ENCODE assay signal across 8 cellular contexts in the genomic region with DNA sequence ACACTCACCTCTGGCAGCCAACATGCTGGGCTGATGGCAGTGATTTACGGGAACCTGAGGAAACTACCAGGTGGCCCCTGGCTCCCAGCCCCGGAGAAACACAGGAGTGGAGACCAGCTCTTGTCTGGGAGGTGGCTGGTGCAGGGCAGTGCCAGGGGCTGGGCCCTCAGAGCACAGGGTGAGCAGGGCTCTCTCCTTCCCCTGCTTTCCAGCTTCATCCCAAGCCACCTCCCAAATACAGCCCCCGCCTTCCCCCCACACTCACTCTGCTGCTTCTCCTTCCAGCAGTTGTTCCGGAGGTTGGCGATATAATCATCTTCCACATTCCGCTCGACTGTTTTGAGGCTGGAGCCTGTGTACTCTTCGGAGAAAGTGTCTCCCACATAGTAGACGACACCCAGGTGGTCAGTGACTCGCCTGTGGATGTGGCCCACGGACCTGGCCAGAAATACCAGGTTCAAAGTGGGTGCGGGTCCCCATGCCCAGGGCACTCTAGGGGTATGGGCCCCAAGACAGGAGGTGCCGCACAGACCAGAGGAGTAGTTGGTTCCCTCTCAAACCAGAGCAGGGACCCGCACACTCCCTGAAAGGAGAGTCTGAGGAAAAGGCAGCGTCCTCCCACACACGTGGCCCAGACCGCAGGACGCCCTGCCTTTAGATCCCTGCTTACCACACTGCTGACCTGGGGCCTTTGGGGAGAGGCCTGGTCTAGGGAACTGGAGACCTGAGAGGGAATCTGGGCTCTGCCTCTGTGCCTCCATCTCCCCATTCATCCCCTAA. TPM values are rescaled to one million over a fixed set of nuclear protein-coding genes. Genes with fewer than 3 reads are reported as not detected.
DNase-seq lines count a peak whose midpoint lies in the region; ATAC-seq and TF ChIP-seq lines count a peak whose summit lies in the region.

No MANE protein-coding gene starts in this region.

- DNase-seq in HL-60 (ENCODE audit: low read depth in 1 of 2, low spot score in 1 of 2) (peak in 1 of 2 experiments; percentile 60), hepatocyte (ENCODE audit: low spot score) (peak; percentile 4), hippocampal formation (lab: John Stamatoyannopoulos, UW) (no peak), inferior parietal cortex (ENCODE audit: extremely low spot score) (no peak)
- peak in 1 of 2 donors; percentile 61 for DNase-seq in stimulated activated effector memory CD8-positive, alpha-beta T cell treated with anti-CD3 and anti-CD28 coated beads, Interleukin-12 subunit alpha, Interleukin-12 subunit beta, amount 100 ng/mL, for 72 hours (ENCODE audit: low spot score in 2 of 2)

- 94% methylated on average over 18 of the region's 18 CpGs for WGBS in hepatocyte (ENCODE audit: low lambda C conversion rate, missing lambda C conversion rate)

- TF ChIP-seq CTCF in HL-60 (IDR thresholded peaks at IDR 0.05; ENCODE audit: insufficient read depth, low read length) (no peak), hepatocyte (IDR thresholded peaks at IDR 0.05; ENCODE audit: poor library complexity) (no peak)

- H3K27ac Mint-ChIP-seq in activated naive CD8-positive, alpha-beta T cell = peak overlapping the region; percentile 77
- H3K27ac Mint-ChIP-seq in stimulated activated effector memory CD8-positive, alpha-beta T cell treated with anti-CD3 and anti-CD28 coated beads, Interleukin-12 subunit alpha, Interleukin-12 subunit beta, amount 100 ng/mL, for 72 hours = peak overlapping the region; percentile 98

- H4K20me1 ChIP-seq in hepatocyte (ENCODE audit: insufficient read depth, poor library complexity, severe bottlenecking) = no peaks in the 10 kb centered on the region

- H3K9me3 Mint-ChIP-seq in activated naive CD8-positive, alpha-beta T cell (ENCODE audit: low read depth) = no peaks in the 10 kb centered on the region
- H3K9me3 Mint-ChIP-seq in stimulated activated effector memory CD8-positive, alpha-beta T cell treated with anti-CD3 and anti-CD28 coated beads, Interleukin-12 subunit alpha, Interleukin-12 subunit beta, amount 100 ng/mL, for 72 hours = no peaks in the 10 kb centered on the region

- no peaks in the 10 kb centered on the region for H3K36me3 ChIP-seq in hepatocyte (replicated peaks; ENCODE audit: insufficient read depth, low read depth)

- no peaks in the 10 kb centered on the region for H3K9me2 ChIP-seq in hepatocyte (replicated peaks; ENCODE audit: insufficient read depth)

- no peak for ATAC-seq in stimulated activated effector memory CD8-positive, alpha-beta T cell treated with anti-CD3 and anti-CD28 coated beads, Interleukin-12 subunit alpha, Interleukin-12 subunit beta, amount 100 ng/mL, for 72 hours
- ATAC-seq in GM18858 (IDR thresholded peaks at IDR 0.05; ENCODE audit: unreplicated experiment) (no peak), GM21515 (IDR thresholded peaks at IDR 0.05; ENCODE audit: unreplicated experiment) (no peak)

- peaks cover 7% of the 10 kb centered on the region for H3K36me3 Mint-ChIP-seq in activated naive CD8-positive, alpha-beta T cell
- H3K36me3 Mint-ChIP-seq in stimulated activated effector memory CD8-positive, alpha-beta T cell treated with anti-CD3 and anti-CD28 coated beads, Interleukin-12 subunit alpha, Interleukin-12 subunit beta, amount 100 ng/mL, for 72 hours = peaks cover 96% of the 10 kb centered on the region

- peaks cover 57% of the 10 kb centered on the region for H3K4me1 Mint-ChIP-seq in activated naive CD8-positive, alpha-beta T cell (ENCODE audit: low read depth)
- H3K4me1 Mint-ChIP-seq in stimulated activated effector memory CD8-positive, alpha-beta T cell treated with anti-CD3 and anti-CD28 coated beads, Interleukin-12 subunit alpha, Interleukin-12 subunit beta, amount 100 ng/mL, for 72 hours = peaks cover 77% of the 10 kb centered on the region

- H3K4me3 Mint-ChIP-seq in activated naive CD8-positive, alpha-beta T cell = no peak overlapping the region
- H3K4me3 Mint-ChIP-seq in stimulated activated effector memory CD8-positive, alpha-beta T cell treated with anti-CD3 and anti-CD28 coated beads, Interleukin-12 subunit alpha, Interleukin-12 subunit beta, amount 100 ng/mL, for 72 hours = peak overlapping the region; percentile 88

- no peak overlapping the region for H2AFZ ChIP-seq in hepatocyte

- H3K4me1 ChIP-seq in hepatocyte (ENCODE audit: insufficient read depth) = peaks cover 29% of the 10 kb centered on the region

- H3K27me3 ChIP-seq in HL-60 (ENCODE audit: insufficient read depth, poor library complexity, severe bottlenecking) (no peaks in the 10 kb centered on the region), hepatocyte (no peaks in the 10 kb centered on the region)

- H3K4me3 ChIP-seq in HL-60 (replicated peaks; ENCODE audit: insufficient read depth, low read length) = peak overlapping the region; percentile 2; the same call in 1 of the 2 replicates
- H3K4me3 ChIP-seq in hepatocyte = no peak overlapping the region

- no peak overlapping the region for H3K4me2 ChIP-seq in hepatocyte

- no peaks in the 10 kb centered on the region for H3K27me3 Mint-ChIP-seq in activated naive CD8-positive, alpha-beta T cell

- H3K79me2 ChIP-seq in hepatocyte = no peaks in the 10 kb centered on the region

- H3K27ac ChIP-seq in HL-60 (replicated peaks) (peak overlapping the region; percentile 90), hepatocyte (no peak overlapping the region)

- no peaks in the 10 kb centered on the region for H3K9me3 ChIP-seq in hepatocyte (ENCODE audit: low read depth)

RNA-seq across cellular contexts. Expression of a gene that starts 18.3 kb away (rescaled TPM):
- 31.0 and 33.5 TPM in 2 replicates for total RNA-seq in hepatocyte
- 40.3 and 41.5 TPM in 2 replicates for polyA plus RNA-seq in hepatocyte
